24 cellular contexts compared by ENCODE assay signal in the genomic region with DNA sequence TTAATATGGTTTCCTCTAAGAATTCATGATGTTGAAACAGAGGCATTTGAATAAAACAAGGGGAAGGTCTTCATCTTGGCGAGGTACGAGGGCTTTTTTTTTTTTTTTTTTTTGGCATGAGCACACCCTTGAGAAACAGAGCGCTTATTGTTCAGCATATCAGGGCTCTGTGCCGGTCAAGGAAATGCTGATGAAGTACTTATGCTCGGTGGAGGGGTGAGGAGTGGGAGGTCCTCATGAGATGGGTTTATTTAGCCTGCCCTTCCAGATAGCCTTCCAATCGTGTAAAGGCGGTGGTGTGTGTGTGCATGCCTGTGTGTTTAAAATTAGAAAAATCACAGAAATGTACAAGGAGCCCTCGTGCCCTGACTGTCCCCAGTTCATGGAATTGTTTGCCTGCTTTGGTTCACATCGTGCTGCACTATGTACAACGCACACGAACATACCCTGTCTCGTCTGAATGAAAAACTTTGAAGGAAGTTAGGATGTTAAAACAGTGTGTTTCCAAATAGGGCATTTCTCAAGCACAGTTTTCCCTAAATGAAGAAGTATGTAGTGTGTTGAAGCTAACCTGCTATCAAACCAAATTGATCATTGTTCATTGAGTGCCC.
DNase-seq lines count a peak whose midpoint lies in the region; ATAC-seq and TF ChIP-seq lines count a peak whose summit lies in the region.
"Had no signal": no experiment of that assay in that cellular context is flagged by ENCODE, and none has a peak within 500 bp of the region (broad histone marks: within the 10 kb centered on the region; RNA-seq: fewer than 3 reads in every experiment).

No MANE protein-coding gene starts in this region.

- no peak overlapping the region for H3K4me3 ChIP-seq in HL-60 (replicated peaks; ENCODE audit: insufficient read depth, low read length)
- no peak overlapping the region for H3K4me3 ChIP-seq in lower lobe of right lung
- no peak overlapping the region for H3K4me3 ChIP-seq in thyroid gland (replicated peaks in 1 of 3)
- H3K4me3 ChIP-seq in dorsolateral prefrontal cortex: peak overlapping the region in 24 of 59 donors; percentile 1 to 46 (median 25)
- H3K4me3 ChIP-seq: esophagus squamous epithelium, GM23248, SK-N-MC, thoracic aorta had no signal

- TF ChIP-seq POLR2A in thyroid gland (IDR thresholded peaks at IDR 0.05): peak in 1 of 2 donors; percentile 53

- no peak overlapping the region for H3K27ac Mint-ChIP-seq in stimulated activated effector memory CD8-positive, alpha-beta T cell treated with anti-CD3 and anti-CD28 coated beads, Interleukin-12 subunit alpha, Interleukin-12 subunit beta, amount 100 ng/mL, for 72 hours
- H3K27ac Mint-ChIP-seq: activated naive CD8-positive, alpha-beta T cell treated with anti-CD3 and anti-CD28 coated beads, Interleukin-2, amount 10 ng/mL, durations not matched to agents 7 days and 5 days; brain; effector memory CD8-positive, alpha-beta T cell; stimulated activated naive B cell treated with anti-CD40 and anti-IgM and Interleukin-4, amounts not matched to agents 10 μg/mL and 1 μg/mL and 100 μg/mL, for 72 hours; T-helper 2 cell treated with Interferon-gamma antibody and Interleukin-4, amounts not matched to agents 5 μg/mL and 100 μg/mL, for 36 hours; WTC11 had no signal

- H3K4me1 Mint-ChIP-seq in stimulated activated effector memory CD8-positive, alpha-beta T cell treated with anti-CD3 and anti-CD28 coated beads, Interleukin-12 subunit alpha, Interleukin-12 subunit beta, amount 100 ng/mL, for 72 hours: no peaks in the 10 kb centered on the region

- ATAC-seq in lower lobe of right lung (peak; percentile 52 to 61), GM19463 (IDR thresholded peaks at IDR 0.05; ENCODE audit: unreplicated experiment) (no peak)
- no peak for ATAC-seq in stimulated activated effector memory CD8-positive, alpha-beta T cell treated with anti-CD3 and anti-CD28 coated beads, Interleukin-12 subunit alpha, Interleukin-12 subunit beta, amount 100 ng/mL, for 72 hours
- ATAC-seq: effector memory CD8-positive, alpha-beta T cell; Panc1; stimulated activated naive B cell treated with anti-CD40 and anti-IgM and Interleukin-4, amounts not matched to agents 10 μg/mL and 1 μg/mL and 100 μg/mL, for 72 hours; WTC11 had no signal

- peaks cover 4% of the 10 kb centered on the region for H3K9me3 Mint-ChIP-seq in stimulated activated effector memory CD8-positive, alpha-beta T cell treated with anti-CD3 and anti-CD28 coated beads, Interleukin-12 subunit alpha, Interleukin-12 subunit beta, amount 100 ng/mL, for 72 hours
- H3K9me3 Mint-ChIP-seq: activated naive CD8-positive, alpha-beta T cell treated with anti-CD3 and anti-CD28 coated beads, Interleukin-2, amount 10 ng/mL, durations not matched to agents 7 days and 5 days; brain; stimulated activated naive B cell treated with anti-CD40 and anti-IgM and Interleukin-4, amounts not matched to agents 10 μg/mL and 1 μg/mL and 100 μg/mL, for 72 hours; WTC11 had no signal

- no peaks in the 10 kb centered on the region for H3K27me3 ChIP-seq in HL-60 (ENCODE audit: insufficient read depth, poor library complexity, severe bottlenecking)
- no peaks in the 10 kb centered on the region for H3K27me3 ChIP-seq in lower lobe of right lung (ENCODE audit: low read depth)
- no peaks in the 10 kb centered on the region for H3K27me3 ChIP-seq in thyroid gland
- H3K27me3 ChIP-seq in dorsolateral prefrontal cortex: no peaks in the 10 kb centered on the region
- H3K27me3 ChIP-seq: esophagus squamous epithelium had no signal

- no peak overlapping the region for H3K4me3 Mint-ChIP-seq in stimulated activated effector memory CD8-positive, alpha-beta T cell treated with anti-CD3 and anti-CD28 coated beads, Interleukin-12 subunit alpha, Interleukin-12 subunit beta, amount 100 ng/mL, for 72 hours
- H3K4me3 Mint-ChIP-seq: activated naive CD8-positive, alpha-beta T cell treated with anti-CD3 and anti-CD28 coated beads, Interleukin-2, amount 10 ng/mL, durations not matched to agents 7 days and 5 days; brain; effector memory CD8-positive, alpha-beta T cell; stimulated activated naive B cell treated with anti-CD40 and anti-IgM and Interleukin-4, amounts not matched to agents 10 μg/mL and 1 μg/mL and 100 μg/mL, for 72 hours; T-helper 2 cell treated with Interferon-gamma antibody and Interleukin-4, amounts not matched to agents 5 μg/mL and 100 μg/mL, for 36 hours; WTC11 had no signal

- peak in 1 of 2 experiments; percentile 74 for DNase-seq in HL-60 (ENCODE audit: low read depth in 1 of 2, low spot score in 1 of 2)
- DNase-seq in SKM-1 (lab: John Stamatoyannopoulos, UW; ENCODE audit: unreplicated experiment): peak; percentile 18
- no peak for DNase-seq in lower lobe of right lung
- peak; percentile 71 to 83 for DNase-seq in thyroid gland
- no peak for DNase-seq in dorsolateral prefrontal cortex
- DNase-seq in stimulated activated effector memory CD8-positive, alpha-beta T cell treated with anti-CD3 and anti-CD28 coated beads, Interleukin-12 subunit alpha, Interleukin-12 subunit beta, amount 100 ng/mL, for 72 hours (ENCODE audit: low spot score in 2 of 2): no peak
- DNase-seq: activated CD4-positive, alpha-beta T cell treated with anti-CD3 and anti-CD28 coated beads, Interleukin-2, amount 50 U/mL, for 4 hours; activated effector memory CD4-positive, alpha-beta T cell treated with Interleukin-2 at 50 U/mL for 16 hours; activated naive CD8-positive, alpha-beta T cell treated with anti-CD3 and anti-CD28 coated beads, Interleukin-2, amount 10 ng/mL, durations not matched to agents 7 days and 5 days; effector memory CD8-positive, alpha-beta T cell; esophagus squamous epithelium; GM23248; kidney; NCI-H2081; NCI-H446 treated with DMSO at 0.1 percent for 48 hours; stimulated activated CD4-positive, alpha-beta T cell treated with anti-CD3 and anti-CD28 coated beads, Interleukin-2, amount 100 ng/mL, for 24 hours; stimulated activated naive B cell treated with anti-CD40 and anti-IgM and Interleukin-4, amounts not matched to agents 10 μg/mL and 1 μg/mL and 100 μg/mL, for 72 hours had no signal

- TF ChIP-seq CTCF in HL-60 (IDR thresholded peaks at IDR 0.05; ENCODE audit: insufficient read depth, low read length) (no peak), lower lobe of right lung (IDR thresholded peaks at IDR 0.05) (no peak), thyroid gland (IDR thresholded peaks at IDR 0.05) (no peak), dorsolateral prefrontal cortex (IDR thresholded peaks at IDR 0.05 in 54 of 56, conservative IDR thresholded peaks at IDR 0.05 in 2 of 56; ENCODE audit: low read depth in 1 of 56, partially characterized antibody in 56 of 56) (no peak)

- intact Hi-C loops in lower lobe of right lung (cut with DNase I) (no loop called here), thyroid gland (cut with DNase I) (no loop called here), dorsolateral prefrontal cortex (cut with DNase I) (no loop called here)

- H3K36me3 ChIP-seq in lower lobe of right lung (no peaks in the 10 kb centered on the region), thyroid gland (no peaks in the 10 kb centered on the region)
- H3K36me3 ChIP-seq: esophagus squamous epithelium, thoracic aorta had no signal

- H3K4me1 ChIP-seq in lower lobe of right lung (no peaks in the 10 kb centered on the region), thyroid gland (peaks cover 32 to 35% of the 10 kb centered on the region in 2 donors)
- H3K4me1 ChIP-seq: esophagus squamous epithelium had no signal

- H3K9me3 ChIP-seq in lower lobe of right lung (no peaks in the 10 kb centered on the region), thyroid gland (no peaks in the 10 kb centered on the region)
- H3K9me3 ChIP-seq: esophagus squamous epithelium, thoracic aorta had no signal

- H3K36me3 Mint-ChIP-seq in stimulated activated effector memory CD8-positive, alpha-beta T cell treated with anti-CD3 and anti-CD28 coated beads, Interleukin-12 subunit alpha, Interleukin-12 subunit beta, amount 100 ng/mL, for 72 hours: no peaks in the 10 kb centered on the region
- H3K36me3 Mint-ChIP-seq: activated naive CD8-positive, alpha-beta T cell treated with anti-CD3 and anti-CD28 coated beads, Interleukin-2, amount 10 ng/mL, durations not matched to agents 7 days and 5 days; brain; stimulated activated naive B cell treated with anti-CD40 and anti-IgM and Interleukin-4, amounts not matched to agents 10 μg/mL and 1 μg/mL and 100 μg/mL, for 72 hours; WTC11 had no signal

- 15 to 23% methylated on average over 12 of the region's 12 CpGs for WGBS in thyroid gland, 2 donors

- H3K27ac ChIP-seq in HL-60 (replicated peaks): peak overlapping the region; percentile 54
- H3K27ac ChIP-seq in lower lobe of right lung: no peak overlapping the region
- peak overlapping the region; percentile 11 to 89 (median 64) for H3K27ac ChIP-seq in thyroid gland
- no peak overlapping the region for H3K27ac ChIP-seq in dorsolateral prefrontal cortex
- H3K27ac ChIP-seq: esophagus squamous epithelium, GM23248, SK-N-MC, thoracic aorta had no signal

Comparison
In these comparisons a context has a peak if more than half of its experiments do, and no peak if none do; other contexts are left out.
1. DNase-seq: peak in SKM-1 (single experiment) and thyroid gland (2 of 2); none in lower lobe of right lung (single experiment), dorsolateral prefrontal cortex (0 of 10) and stimulated activated effector memory CD8-positive, alpha-beta T cell treated with anti-CD3 and anti-CD28 coated beads, Interleukin-12 subunit alpha, Interleukin-12 subunit beta, amount 100 ng/mL, for 72 hours (0 of 2).
2. H3K27ac ChIP-seq: peak in HL-60 (single experiment) and thyroid gland (3 of 3); none in lower lobe of right lung (single experiment) and dorsolateral prefrontal cortex (0 of 59).
3. ATAC-seq: peak in lower lobe of right lung (2 of 2); none in GM19463 (single experiment) and stimulated activated effector memory CD8-positive, alpha-beta T cell treated with anti-CD3 and anti-CD28 coated beads, Interleukin-12 subunit alpha, Interleukin-12 subunit beta, amount 100 ng/mL, for 72 hours (single experiment).